13 cellular contexts compared by ENCODE assay signal in genomic region chr10:61986788-61987187, GRCh38.
DNase-seq lines count a peak whose midpoint lies in the region; ATAC-seq, FAIRE-seq and TF ChIP-seq lines count a peak whose summit lies in the region.
"Had no signal": no experiment of that assay in that cellular context is flagged by ENCODE, and none has a peak within 500 bp of the region (broad histone marks: within the 10 kb centered on the region; RNA-seq: fewer than 3 reads in every experiment).

No MANE protein-coding gene starts in this region.

- H3K27ac ChIP-seq in SU-DHL-6 (ENCODE audit: low read depth, low read length) (peak overlapping the region; percentile 99), epithelial cell of prostate (peak overlapping the region; percentile 63), stomach smooth muscle (ENCODE audit: low read length) (peak overlapping the region; percentile 19)
- H3K27ac ChIP-seq: body of pancreas had no signal

- no peak for TF ChIP-seq CTCF in SU-DHL-6 (IDR thresholded peaks at IDR 0.05; ENCODE audit: insufficient read depth, low read length, poor library complexity, severe bottlenecking)

- H3K9ac ChIP-seq in SU-DHL-6 (ENCODE audit: low read length) (peak overlapping the region; percentile 51), stomach smooth muscle (ENCODE audit: low read length in 2 of 2) (no peak overlapping the region)
- H3K9ac ChIP-seq: SK-N-SH had no signal

- peak overlapping the region; percentile 16 for H3K4me3 ChIP-seq in SU-DHL-6 (ENCODE audit: insufficient read depth, low read length, poor library complexity, severe bottlenecking)
- H3K4me3 ChIP-seq in stomach smooth muscle (ENCODE audit: low read length in 2 of 2): no peak overlapping the region
- H3K4me3 ChIP-seq: body of pancreas had no signal

- peak overlapping the region; percentile 80 for H3K4me2 ChIP-seq in SU-DHL-6 (ENCODE audit: low read depth, low read length, poor library complexity, severe bottlenecking)
- H3K4me2 ChIP-seq: SK-N-SH had no signal

- H3K4me1 ChIP-seq in stomach smooth muscle (ENCODE audit: control insufficient read depth, insufficient read depth, low read length): no peaks in the 10 kb centered on the region
- H3K4me1 ChIP-seq: body of pancreas had no signal

- H4K20me1 ChIP-seq in SU-DHL-6 (ENCODE audit: low read depth, low read length): no peaks in the 10 kb centered on the region

- peaks cover 76% of the 10 kb centered on the region for H3K79me2 ChIP-seq in SU-DHL-6 (ENCODE audit: insufficient read depth, low read length)

- no peaks in the 10 kb centered on the region for H3K27me3 ChIP-seq in SU-DHL-6 (ENCODE audit: low read length)
- no peaks in the 10 kb centered on the region for H3K27me3 ChIP-seq in stomach smooth muscle (ENCODE audit: control insufficient read depth in 1 of 2, insufficient read depth in 2 of 2, low read length in 2 of 2)
- H3K27me3 ChIP-seq: body of pancreas had no signal

- no peak for ATAC-seq in GM18867 (IDR thresholded peaks at IDR 0.05; ENCODE audit: unreplicated experiment)
- ATAC-seq: body of pancreas had no signal

- H3K36me3 ChIP-seq in SU-DHL-6 (ENCODE audit: low read length) (no peaks in the 10 kb centered on the region), stomach smooth muscle (ENCODE audit: control insufficient read depth in 2 of 2, insufficient read depth in 2 of 2, low read length in 2 of 2) (no peaks in the 10 kb centered on the region)

- H3K9me2 ChIP-seq in SU-DHL-6 (replicated peaks; ENCODE audit: insufficient read depth, low read length): no peaks in the 10 kb centered on the region
- H3K9me2 ChIP-seq: SK-N-SH had no signal

- DNase-seq in GM19239 (ENCODE audit: insufficient read length, low spot score) (no peak), epithelial cell of prostate (ENCODE audit: low read depth, low spot score) (no peak), ureter (ENCODE audit: low spot score) (no peak), AG08396 (ENCODE audit: low spot score) (no peak)
- DNase-seq: activated CD4-positive, alpha-beta T cell treated with anti-CD3 and anti-CD28 coated beads, Interleukin-2, amount 50 U/mL, for 48 hours; body of pancreas; DND-41; NCI-H1417; NCI-H774; SK-N-SH had no signal

- FAIRE-seq in GM19239 (lab: Jason Lieb, UNC): peak; percentile 85

- H3K9me3 ChIP-seq in SU-DHL-6 (ENCODE audit: insufficient read depth, low read length): no peaks in the 10 kb centered on the region
- no peaks in the 10 kb centered on the region for H3K9me3 ChIP-seq in stomach smooth muscle (ENCODE audit: control insufficient read depth in 2 of 2, low read length in 2 of 2)
- H3K9me3 ChIP-seq: body of pancreas, SK-N-SH had no signal

- peaks cover 71% of the 10 kb centered on the region for H3F3A ChIP-seq in SU-DHL-6 (ENCODE audit: insufficient read depth)

- H2AFZ ChIP-seq in SU-DHL-6 (ENCODE audit: low read depth, low read length, severe bottlenecking): no peak overlapping the region

Comparison
In these comparisons a context has a peak if more than half of its experiments do, and no peak if none do; other contexts are left out.
1. H3K27ac ChIP-seq: peak in every context shown above with its lines; median percentile 99 in SU-DHL-6; 63 in epithelial cell of prostate; 19 in stomach smooth muscle.